25 cellular contexts compared by ENCODE assay signal in the genomic region with DNA sequence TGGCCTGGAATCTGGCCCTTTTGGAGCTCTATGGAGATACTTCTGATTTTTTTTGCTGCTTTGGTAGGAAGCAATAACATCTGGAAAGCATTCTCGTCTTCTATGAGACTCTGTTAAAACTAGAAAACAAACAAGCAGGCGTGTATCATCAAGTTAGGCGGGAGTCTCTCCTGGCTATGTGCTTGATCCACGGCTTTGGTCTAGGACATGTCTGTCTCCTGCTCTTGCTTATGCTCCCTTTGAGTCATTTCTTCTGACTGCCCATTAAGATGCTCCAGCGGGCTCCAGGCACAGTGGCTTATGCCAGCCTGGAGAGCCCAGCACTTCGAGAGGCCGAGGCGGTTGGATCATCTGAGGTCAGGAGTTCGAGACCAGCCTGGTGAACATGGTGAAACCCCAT.
DNase-seq lines count a peak whose midpoint lies in the region; ATAC-seq and TF ChIP-seq lines count a peak whose summit lies in the region.
"Had no signal": no experiment of that assay in that cellular context is flagged by ENCODE, and none has a peak within 500 bp of the region (broad histone marks: within the 10 kb centered on the region; RNA-seq: fewer than 3 reads in every experiment).

No MANE protein-coding gene starts in this region.

- H2AFZ ChIP-seq in GM23248 (no peak overlapping the region), hepatocyte (no peak overlapping the region)
- H2AFZ ChIP-seq: parathyroid adenoma had no signal

- no peaks in the 10 kb centered on the region for H3K9me3 Mint-ChIP-seq in activated CD8-positive, alpha-beta T cell treated with anti-CD3 and anti-CD28 coated beads for 36 hours
- H3K9me3 Mint-ChIP-seq: CD4-positive, alpha-beta memory T cell; naive B cell; WTC11 had no signal

- H3K9ac ChIP-seq in GM23248, result no peak overlapping the region
- H3K9ac ChIP-seq: parathyroid adenoma, SK-N-SH had no signal

- ATAC-seq in thoracic aorta (ENCODE audit: insufficient number of reproducible peaks, low FRiP score, low read depth), result no peak
- no peak for ATAC-seq in lower lobe of right lung
- no peak for ATAC-seq in HG03432 (IDR thresholded peaks at IDR 0.05; ENCODE audit: unreplicated experiment)
- ATAC-seq in activated CD8-positive, alpha-beta T cell treated with anti-CD3 and anti-CD28 coated beads for 36 hours, result no peak
- ATAC-seq: K562 had no signal

- intact Hi-C loops in lower lobe of right lung (cut with DNase I), result no loop called here
- intact Hi-C loops in activated CD8-positive, alpha-beta T cell treated with anti-CD3 and anti-CD28 coated beads for 36 hours (cut with micrococcal nuclease), result no loop called here

- H3K27me3 Mint-ChIP-seq in activated CD8-positive, alpha-beta T cell treated with anti-CD3 and anti-CD28 coated beads for 36 hours, result peaks cover 5% of the 10 kb centered on the region

- DNase-seq in GM23248 (peak; percentile 34), fibroblast of gingiva (ENCODE audit: low read depth) (peak; percentile 36), hepatocyte (ENCODE audit: low spot score) (no peak), thoracic aorta (ENCODE audit: low spot score) (no peak), lower lobe of right lung (no peak)
- DNase-seq in activated CD8-positive, alpha-beta T cell treated with anti-CD3 and anti-CD28 coated beads for 36 hours, result no peak
- DNase-seq: activated CD8-positive, alpha-beta memory T cell treated with anti-CD3 and anti-CD28 coated beads, Interleukin-2, amount 50 U/mL, for 48 hours; activated effector memory CD4-positive, alpha-beta T cell treated with Interleukin-2 at 50 U/mL for 16 hours; CD4-positive, alpha-beta memory T cell; colonic mucosa; HCEC 1CT; kidney; MM.1S; naive B cell; NCI-H1436; NCI-H2171; NCI-H526 treated with DMSO at 0.1 percent for 48 hours; RPMI8226; sigmoid colon had no signal

- H3K4me1 ChIP-seq in GM23248 (ENCODE audit: insufficient read depth) (peaks cover 30% of the 10 kb centered on the region), hepatocyte (ENCODE audit: insufficient read depth) (peaks cover 29% of the 10 kb centered on the region), thoracic aorta (ENCODE audit: control insufficient read depth in 1 of 2, low read depth in 2 of 2) (peaks cover 36 to 66% of the 10 kb centered on the region in 2 donors), lower lobe of right lung (peaks cover 17% of the 10 kb centered on the region)
- H3K4me1 ChIP-seq: breast epithelium, colonic mucosa, parathyroid adenoma had no signal

- H3K36me3 ChIP-seq in GM23248 (ENCODE audit: low read depth), result no peaks in the 10 kb centered on the region
- no peaks in the 10 kb centered on the region for H3K36me3 ChIP-seq in hepatocyte (replicated peaks; ENCODE audit: insufficient read depth, low read depth)
- no peaks in the 10 kb centered on the region for H3K36me3 ChIP-seq in thoracic aorta
- H3K36me3 ChIP-seq in lower lobe of right lung, result no peaks in the 10 kb centered on the region
- H3K36me3 ChIP-seq: breast epithelium, colonic mucosa, sigmoid colon had no signal

- H3K79me2 ChIP-seq in GM23248 (ENCODE audit: insufficient read depth), result no peaks in the 10 kb centered on the region
- H3K79me2 ChIP-seq in hepatocyte, result no peaks in the 10 kb centered on the region
- H3K79me2 ChIP-seq: parathyroid adenoma had no signal

- peaks cover 21% of the 10 kb centered on the region for H3F3A ChIP-seq in GM23248 (ENCODE audit: insufficient read depth)

- H3K9me2 ChIP-seq in GM23248 (ENCODE audit: insufficient read depth) (no peaks in the 10 kb centered on the region), hepatocyte (replicated peaks; ENCODE audit: insufficient read depth) (no peaks in the 10 kb centered on the region)
- H3K9me2 ChIP-seq: SK-N-SH had no signal

- no peak overlapping the region for H3K4me3 ChIP-seq in GM23248
- H3K4me3 ChIP-seq in hepatocyte, result no peak overlapping the region
- no peak overlapping the region for H3K4me3 ChIP-seq in thoracic aorta
- no peak overlapping the region for H3K4me3 ChIP-seq in lower lobe of right lung
- H3K4me3 ChIP-seq: breast epithelium, colonic mucosa, K562, sigmoid colon had no signal

- no peak for TF ChIP-seq CTCF in hepatocyte (IDR thresholded peaks at IDR 0.05; ENCODE audit: poor library complexity)
- no peak for TF ChIP-seq CTCF in thoracic aorta (IDR thresholded peaks at IDR 0.05)
- no peak for TF ChIP-seq CTCF in lower lobe of right lung (IDR thresholded peaks at IDR 0.05)
- no peak for TF ChIP-seq CTCF in activated CD8-positive, alpha-beta T cell treated with anti-CD3 and anti-CD28 coated beads for 36 hours (IDR thresholded peaks at IDR 0.05)

- CTCF ChIA-PET in activated CD8-positive, alpha-beta T cell treated with anti-CD3 and anti-CD28 coated beads for 36 hours (lab: Charles Lee), result no interaction called here

- 43 to 46% methylated on average over 9 of the region's 9 CpGs for WGBS in GM23248 (ENCODE audit: low coverage in 1 of 2, low lambda C conversion rate in 2 of 2, missing lambda C conversion rate in 2 of 2), 2 experiments
- 79% methylated on average over 9 of the region's 9 CpGs for WGBS in hepatocyte (ENCODE audit: low lambda C conversion rate, missing lambda C conversion rate)

- H3K4me3 Mint-ChIP-seq in activated CD8-positive, alpha-beta T cell treated with anti-CD3 and anti-CD28 coated beads for 36 hours, result no peak overlapping the region
- H3K4me3 Mint-ChIP-seq: CD4-positive, alpha-beta memory T cell; naive B cell; WTC11 had no signal

- POLR2A ChIA-PET in activated CD8-positive, alpha-beta T cell treated with anti-CD3 and anti-CD28 coated beads for 36 hours (lab: Charles Lee), result no interaction called here

- no peaks in the 10 kb centered on the region for H3K9me3 ChIP-seq in GM23248 (ENCODE audit: low read depth)
- H3K9me3 ChIP-seq in hepatocyte (ENCODE audit: low read depth), result no peaks in the 10 kb centered on the region
- H3K9me3 ChIP-seq in thoracic aorta, result no peaks in the 10 kb centered on the region
- no peaks in the 10 kb centered on the region for H3K9me3 ChIP-seq in lower lobe of right lung
- H3K9me3 ChIP-seq: breast epithelium, colonic mucosa, sigmoid colon, SK-N-SH had no signal

- H4K20me1 ChIP-seq in GM23248 (ENCODE audit: insufficient read depth) (no peaks in the 10 kb centered on the region), hepatocyte (ENCODE audit: insufficient read depth, poor library complexity, severe bottlenecking) (no peaks in the 10 kb centered on the region)

- H3K27me3 ChIP-seq in GM23248 (replicated peaks; ENCODE audit: insufficient read depth) (no peaks in the 10 kb centered on the region; the same call in 1 of the 2 replicates), hepatocyte (no peaks in the 10 kb centered on the region), thoracic aorta (replicated peaks; ENCODE audit: insufficient read depth) (no peaks in the 10 kb centered on the region), lower lobe of right lung (ENCODE audit: low read depth) (no peaks in the 10 kb centered on the region)
- H3K27me3 ChIP-seq: breast epithelium, colonic mucosa, sigmoid colon had no signal

- no peaks in the 10 kb centered on the region for H3K4me1 Mint-ChIP-seq in activated CD8-positive, alpha-beta T cell treated with anti-CD3 and anti-CD28 coated beads for 36 hours (ENCODE audit: low read depth)
- H3K4me1 Mint-ChIP-seq: CD4-positive, alpha-beta memory T cell had no signal

- H3K4me2 ChIP-seq in GM23248 (ENCODE audit: unreplicated experiment) (no peak overlapping the region), hepatocyte (no peak overlapping the region)
- H3K4me2 ChIP-seq: SK-N-SH had no signal

- H3K27ac ChIP-seq in GM23248 (no peak overlapping the region), hepatocyte (peak overlapping the region; percentile 38), thoracic aorta (peak overlapping the region; percentile 54 to 65), lower lobe of right lung (no peak overlapping the region)
- H3K27ac ChIP-seq: colonic mucosa, parathyroid adenoma, sigmoid colon had no signal

- no peaks in the 10 kb centered on the region for H3K36me3 Mint-ChIP-seq in activated CD8-positive, alpha-beta T cell treated with anti-CD3 and anti-CD28 coated beads for 36 hours (ENCODE audit: low read depth)
- H3K36me3 Mint-ChIP-seq: CD4-positive, alpha-beta memory T cell; naive B cell; WTC11 had no signal

- H3K27ac Mint-ChIP-seq in activated CD8-positive, alpha-beta T cell treated with anti-CD3 and anti-CD28 coated beads for 36 hours, result no peak overlapping the region
- H3K27ac Mint-ChIP-seq: CD4-positive, alpha-beta memory T cell; naive B cell had no signal

- in situ Hi-C loops in GM23248 (cut with MboI), result no loop called here

Comparison
In these comparisons a context has a peak if more than half of its experiments do, and no peak if none do; other contexts are left out.
1. DNase-seq: peak in GM23248 (single experiment) and fibroblast of gingiva (single experiment); none in hepatocyte (single experiment), thoracic aorta (single experiment), lower lobe of right lung (single experiment) and activated CD8-positive, alpha-beta T cell treated with anti-CD3 and anti-CD28 coated beads for 36 hours (single experiment).
2. H3K27ac ChIP-seq: peak in hepatocyte (single experiment) and thoracic aorta (2 of 2); none in GM23248 (single experiment) and lower lobe of right lung (single experiment).